ENCODE assay signal across 8 cellular contexts in genomic region chr2:200862532-200863000, GRCh38. TPM values are rescaled to one million over a fixed set of nuclear protein-coding genes. Genes with fewer than 3 reads are reported as not detected.
DNase-seq lines count a peak whose midpoint lies in the region; ATAC-seq and TF ChIP-seq lines count a peak whose summit lies in the region.

No MANE protein-coding gene starts in this region.

- H3K4me1 ChIP-seq in Caco-2: peaks cover 14% of the 10 kb centered on the region

- POLR2A ChIA-PET in Caco-2 (lab: Charles Lee): no interaction called here

- DNase-seq in Caco-2 (peak in 1 of 2 experiments; percentile 29), HT-29 (ENCODE audit: low spot score) (peak; percentile 45), WERI-Rb-1 (peak; percentile 16), memory B cell (ENCODE audit: low spot score in 2 of 2) (peak; percentile 35 to 48), germinal center (ENCODE audit: low spot score) (no peak)
- peak; percentile 29 to 69 for DNase-seq in central memory CD8-positive, alpha-beta T cell (ENCODE audit: low spot score in 2 of 2)
- DNase-seq in stimulated activated CD8-positive, alpha-beta memory T cell treated with anti-CD3 and anti-CD28 coated beads, Interleukin-15, amount 100 ng/mL, for 48 hours (ENCODE audit: low read depth in 2 of 2): peak; percentile 48 to 49

- peaks cover 4% of the 10 kb centered on the region; the same call in 1 of the 2 replicates for H3K36me3 ChIP-seq in Caco-2 (ENCODE audit: control insufficient read depth, insufficient read depth, low read length)
- H3K36me3 ChIP-seq in WERI-Rb-1: peaks cover 62% of the 10 kb centered on the region

- H3K27me3 Mint-ChIP-seq in Caco-2 (ENCODE audit: insufficient read depth, unreplicated experiment): no peaks in the 10 kb centered on the region
- H3K27me3 Mint-ChIP-seq in central memory CD8-positive, alpha-beta T cell: no peaks in the 10 kb centered on the region
- H3K27me3 Mint-ChIP-seq in memory B cell: no peaks in the 10 kb centered on the region

- CTCF ChIA-PET in Caco-2 (lab: Charles Lee): no interaction called here

- H3K9me3 Mint-ChIP-seq in Caco-2 (ENCODE audit: unreplicated experiment) (no peaks in the 10 kb centered on the region), memory B cell (no peaks in the 10 kb centered on the region)
- no peaks in the 10 kb centered on the region for H3K9me3 Mint-ChIP-seq in central memory CD8-positive, alpha-beta T cell

- peak overlapping the region; percentile 99 for H3K27ac ChIP-seq in WERI-Rb-1

- H3K27ac Mint-ChIP-seq in Caco-2 (ENCODE audit: unreplicated experiment) (peak overlapping the region; percentile 96), memory B cell (peak overlapping the region; percentile 97)
- peak overlapping the region; percentile 100 for H3K27ac Mint-ChIP-seq in central memory CD8-positive, alpha-beta T cell (ENCODE audit: low read depth)

- no peaks in the 10 kb centered on the region for H3K9me3 ChIP-seq in Caco-2
- no peaks in the 10 kb centered on the region for H3K9me3 ChIP-seq in WERI-Rb-1 (ENCODE audit: severe bottlenecking)

- H3K4me1 Mint-ChIP-seq in Caco-2 (ENCODE audit: low read depth, unreplicated experiment) (peaks cover 25% of the 10 kb centered on the region), memory B cell (peaks cover 35% of the 10 kb centered on the region)
- H3K4me1 Mint-ChIP-seq in central memory CD8-positive, alpha-beta T cell: peaks cover 63% of the 10 kb centered on the region

- H3K4me3 ChIP-seq in Caco-2 (ENCODE audit: low read depth, low read length) (peak overlapping the region; percentile 96), WERI-Rb-1 (ENCODE audit: low read depth, low read length) (peak overlapping the region; percentile 70)

- H3K27me3 ChIP-seq in Caco-2 (replicated peaks; ENCODE audit: control insufficient read depth, insufficient read depth, low read length) (no peaks in the 10 kb centered on the region), WERI-Rb-1 (ENCODE audit: insufficient read depth, low read depth, severe bottlenecking) (no peaks in the 10 kb centered on the region)

- intact Hi-C loops in Caco-2 (cut with micrococcal nuclease; ENCODE audit: unreplicated experiment): loop anchor here (2.0 to 5.0 kb wide), 2 partner anchors 105 to 150 kb away; no protein-coding TSS in a partner anchor

- H3K36me3 Mint-ChIP-seq in Caco-2 (ENCODE audit: insufficient read depth, unreplicated experiment) (peaks cover 70% of the 10 kb centered on the region), memory B cell (peaks cover 37% of the 10 kb centered on the region)
- H3K36me3 Mint-ChIP-seq in central memory CD8-positive, alpha-beta T cell (ENCODE audit: insufficient read depth): peaks cover 74% of the 10 kb centered on the region

- H3K4me3 Mint-ChIP-seq in Caco-2 (ENCODE audit: unreplicated experiment) (peak overlapping the region; percentile 84), memory B cell (peak overlapping the region; percentile 95)
- peak overlapping the region; percentile 89 for H3K4me3 Mint-ChIP-seq in central memory CD8-positive, alpha-beta T cell

- peak; percentile 55 for ATAC-seq in central memory CD8-positive, alpha-beta T cell (replicated peaks; ENCODE audit: extremely low read depth, poor library complexity, severe bottlenecking)
- ATAC-seq in memory B cell (ENCODE audit: low read depth) (peak; percentile 17), GM18861 (IDR thresholded peaks at IDR 0.05; ENCODE audit: unreplicated experiment) (no peak)

- TF ChIP-seq CTCF in Caco-2 (IDR thresholded peaks at IDR 0.05; ENCODE audit: insufficient read depth in 1 of 2, low read depth in 1 of 2, low read length in 1 of 2, severe bottlenecking in 1 of 2, unreplicated experiment in 1 of 2) (no peak), WERI-Rb-1 (IDR thresholded peaks at IDR 0.05; ENCODE audit: low read depth, low read length) (no peak)

- BruUV-seq in Caco-2 (replicated peaks; lab: Mats Ljungman, UMichigan): TSS peak; percentile 32

RNA-seq across cellular contexts. Expression of gene CLK1, which starts 1.9 kb away (rescaled TPM):
- 62.6 and 68.0 TPM in 2 replicates for total RNA-seq in Caco-2 (2022)
- 32.2 and 39.1 TPM in 2 replicates for total RNA-seq in HT-29 (2014; rRNA removed; shearing (Covaris generic))

RNA-seq across cellular contexts. Expression of gene PPIL3, which starts 26.3 kb away (rescaled TPM):
- 17.6 and 25.0 TPM in 2 replicates for total RNA-seq in Caco-2 (2022)
- 18.5 and 27.4 TPM in 2 replicates for total RNA-seq in HT-29 (2014; rRNA removed; shearing (Covaris generic))

RNA-seq across cellular contexts. Expression of gene NIF3L1, which starts 26.6 kb away (rescaled TPM):
- total RNA-seq in Caco-2 (2022): 40.7 and 49.7 TPM in 2 replicates
- total RNA-seq in HT-29 (2014; rRNA removed; shearing (Covaris generic)): 31.6 and 38.3 TPM in 2 replicates

RNA-seq across cellular contexts. Expression of gene BZW1, which starts 50.9 kb away (rescaled TPM):
- 322 and 325 TPM in 2 replicates for total RNA-seq in Caco-2 (2022)
- total RNA-seq in HT-29 (2014; rRNA removed; shearing (Covaris generic)): 121 and 152 TPM in 2 replicates
